8 cellular contexts compared by ENCODE assay signal in genomic region chr17:1087381-1088241, GRCh38.
DNase-seq lines count a peak whose midpoint lies in the region; TF ChIP-seq lines count a peak whose summit lies in the region.

No MANE protein-coding gene starts in this region.

- TF ChIP-seq CTCF in mesothelial cell of epicardium (IDR thresholded peaks at IDR 0.05; ENCODE audit: unreplicated experiment) (no peak), GM13976 (IDR thresholded peaks at IDR 0.05; ENCODE audit: borderline replicate concordance, control extremely low read depth, extremely low read depth, insufficient read depth, missing control alignments) (no peak)

- no peaks in the 10 kb centered on the region for H3K27me3 Mint-ChIP-seq in mesothelial cell of epicardium (ENCODE audit: low read depth)

- H3K36me3 ChIP-seq in ES-I3 (ENCODE audit: insufficient read depth, low read length), result no peaks in the 10 kb centered on the region

- H3K9ac ChIP-seq in ES-I3 (ENCODE audit: low read depth, low read length), result peak overlapping the region; percentile 35

- no peak overlapping the region for H3K4me3 Mint-ChIP-seq in mesothelial cell of epicardium

- H3K4me1 Mint-ChIP-seq in mesothelial cell of epicardium, result peaks cover 12% of the 10 kb centered on the region

- H3K9me3 ChIP-seq in ES-I3 (ENCODE audit: control insufficient read depth, insufficient read depth, low read length), result no peaks in the 10 kb centered on the region

- H3K4me1 ChIP-seq in ES-I3 (ENCODE audit: insufficient read depth, low read length), result peaks cover 11% of the 10 kb centered on the region; the same call in 1 of the 2 replicates

- peak overlapping the region; percentile 59 for H3K27ac Mint-ChIP-seq in mesothelial cell of epicardium

- H3K9me3 Mint-ChIP-seq in mesothelial cell of epicardium, result no peaks in the 10 kb centered on the region

- in situ Hi-C loops in GM13976 (cut with MboI; ENCODE audit: low sequenced_read_pairs, unreplicated experiment), result no loop called here

- peak; percentile 64 for DNase-seq in NCI-H460 (ENCODE audit: extremely low read depth, low read depth)
- DNase-seq in dermis microvascular lymphatic vessel endothelial cell (ENCODE audit: low read depth in 2 of 2), result peak; percentile 56 to 77
- no peak for DNase-seq in mesothelial cell of epicardium (ENCODE audit: low spot score in 2 of 2, unreplicated experiment in 2 of 2)
- DNase-seq in GM13976 (ENCODE audit: low spot score), result no peak
- no peak for DNase-seq in HCEC 1CT
- DNase-seq in OCI-M2 (lab: John Stamatoyannopoulos, UW; ENCODE audit: unreplicated experiment), result no peak
- no peak for DNase-seq in T-helper 1 cell

- peaks cover 7% of the 10 kb centered on the region for H3K36me3 Mint-ChIP-seq in mesothelial cell of epicardium

Comparison
In these comparisons a context has a peak if more than half of its experiments do, and no peak if none do; other contexts are left out.
1. DNase-seq: peak in NCI-H460 (single experiment) and dermis microvascular lymphatic vessel endothelial cell (2 of 2); none in mesothelial cell of epicardium (0 of 2), GM13976 (single experiment), HCEC 1CT (single experiment), OCI-M2 (single experiment) and T-helper 1 cell (0 of 5).